11 cellular contexts compared by ENCODE assay signal in the genomic region with DNA sequence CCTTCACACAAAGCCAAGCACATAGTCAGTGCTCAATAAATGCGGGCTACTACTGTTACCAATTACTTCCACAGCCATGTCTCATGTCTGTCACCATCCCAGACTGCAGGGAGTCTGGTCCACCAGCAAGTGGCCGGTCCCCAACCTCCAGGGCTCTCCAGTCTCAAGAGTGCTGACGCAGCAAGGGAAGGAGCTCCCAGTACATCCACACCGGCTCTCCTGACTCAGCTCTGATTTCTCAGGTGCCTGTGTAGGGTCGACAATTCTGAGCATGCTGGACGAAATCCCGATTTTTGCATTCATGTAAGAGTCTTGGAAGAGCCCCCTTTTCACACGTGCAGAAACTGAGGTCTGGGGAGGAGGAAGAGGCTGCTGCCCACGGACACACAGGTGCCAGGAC. TPM values are rescaled to one million over a fixed set of nuclear protein-coding genes. Genes with fewer than 3 reads are reported as not detected.
A peak's percentile ranks its signal among the peaks of the same experiment; 100 is the strongest.
DNase-seq lines count a peak whose midpoint lies in the region; ATAC-seq, FAIRE-seq and TF ChIP-seq lines count a peak whose summit lies in the region.
"Had no signal": no experiment of that assay in that cellular context is flagged by ENCODE, and none has a peak within 500 bp of the region (broad histone marks: within the 10 kb centered on the region; RNA-seq: fewer than 3 reads in every experiment).

No MANE protein-coding gene starts in this region.

- no peak overlapping the region for H3K27ac Mint-ChIP-seq in astrocyte (ENCODE audit: unreplicated experiment)

- no peak for TF ChIP-seq RAD21 in A549 (conservative IDR thresholded peaks at IDR 0.05 in 1 of 2, IDR thresholded peaks at IDR 0.05 in 1 of 2)

- peaks cover 24% of the 10 kb centered on the region for H3K27me3 ChIP-seq in astrocyte (ENCODE audit: insufficient read depth, low read length)

- peaks cover 71% of the 10 kb centered on the region for H3K27me3 Mint-ChIP-seq in astrocyte (ENCODE audit: low read depth, unreplicated experiment)

- no peak for TF ChIP-seq EP300 in A549 (IDR thresholded peaks at IDR 0.05)

- TF ChIP-seq POLR2A in A549 (IDR thresholded peaks at IDR 0.05; ENCODE audit: low read length) (no peak), GM12892 (IDR thresholded peaks at IDR 0.05; ENCODE audit: low read depth, low read length) (no peak), erythroblast (IDR thresholded peaks at IDR 0.05; ENCODE audit: low read length) (no peak)

- H3K79me2 ChIP-seq in astrocyte (ENCODE audit: insufficient read depth, low read length), result no peaks in the 10 kb centered on the region

- no peaks in the 10 kb centered on the region for H3K9me3 Mint-ChIP-seq in astrocyte (ENCODE audit: unreplicated experiment)

- H3K4me2 ChIP-seq in A549 (peak overlapping the region; percentile 87), astrocyte (ENCODE audit: low read length) (peak overlapping the region; percentile 88)

- no peaks in the 10 kb centered on the region for H3K4me1 Mint-ChIP-seq in astrocyte (ENCODE audit: low read depth, unreplicated experiment)

- TF ChIP-seq CTCF in A549 (IDR thresholded peaks at IDR 0.05) (no peak), astrocyte (IDR thresholded peaks at IDR 0.05; ENCODE audit: insufficient read depth, low read depth, low read length) (no peak)

- peak overlapping the region; percentile 77 for H2AFZ ChIP-seq in astrocyte (ENCODE audit: low read depth, low read length)

- no peaks in the 10 kb centered on the region for H3K36me3 ChIP-seq in astrocyte (ENCODE audit: insufficient read depth, low read length)

- H3K27ac ChIP-seq in A549, result peak overlapping the region; percentile 65 to 84; a peak in 4 of 6 replicates
- no peak overlapping the region for H3K27ac ChIP-seq in astrocyte (ENCODE audit: low read depth, low read length)

- H3K4me3 ChIP-seq in A549 (peak overlapping the region; percentile 51), astrocyte (ENCODE audit: insufficient read depth, low read depth, low read length) (peak overlapping the region; percentile 44)

- intact Hi-C loops in left colon (cut with DNase I, micrococcal nuclease), result no loop called here

- FAIRE-seq in A549 (lab: Jason Lieb, UNC) (no peak), GM12892 (lab: Jason Lieb, UNC) (peak; percentile 9), astrocyte (lab: Jason Lieb, UNC) (no peak)
- FAIRE-seq: RCC 7860 had no signal

- ATAC-seq in A549 (peak; percentile 28 to 44; a peak in 4 of 6 replicates), left colon (peak; percentile 25)

- 51% methylated on average over 3 of the region's 9 CpGs for WGBS in A549 (ENCODE audit: missing lambda C conversion rate)

- H3K9me3 ChIP-seq in A549 (no peaks in the 10 kb centered on the region), astrocyte (ENCODE audit: insufficient read depth, low read depth, low read length) (no peaks in the 10 kb centered on the region)

- H4K20me1 ChIP-seq in astrocyte (ENCODE audit: insufficient read depth, low read length), result no peaks in the 10 kb centered on the region

- H3K36me3 Mint-ChIP-seq in astrocyte (ENCODE audit: low read depth, unreplicated experiment), result peaks cover 2% of the 10 kb centered on the region

- H3K4me1 ChIP-seq in A549 (0 out of 3 replicates have a peak, but pooled peaks cover 4% of the 10 kb centered on the region), astrocyte (ENCODE audit: insufficient read depth, low read length) (peaks cover 5% of the 10 kb centered on the region)

- POLR2A ChIA-PET in A549 (lab: Yijun Ruan, JAX), result interaction anchor here (0.8 kb wide), 1 partner anchor 84 kb away, joined by 3 read pairs; a partner anchor contains a TSS

- CTCF ChIA-PET in A549 (lab: Yijun Ruan, JAX), result interaction anchor here (0.6 to 3.7 kb wide), 18 partner anchors 9 to 97 kb away, joined by 3 to 40 read pairs (median 4); a partner anchor contains a TSS

- peak overlapping the region; percentile 61 for H3K4me3 Mint-ChIP-seq in astrocyte (ENCODE audit: unreplicated experiment)

- DNase-seq in A549 (ENCODE audit: low read depth in 1 of 2, low spot score in 1 of 2) (no peak), GM12892 (ENCODE audit: insufficient read length) (no peak), astrocyte (ENCODE audit: low read depth) (no peak), left colon (no peak), NCI-H2196 (lab: John Stamatoyannopoulos, UW; ENCODE audit: unreplicated experiment) (no peak), cerebellar nuclear complex (lab: John Stamatoyannopoulos, UW) (no peak), erythroblast (lab: John Stamatoyannopoulos, UW) (no peak), cortex of kidney (lab: John Stamatoyannopoulos, UW) (no peak)
- DNase-seq: midbrain had no signal

- H3K9ac ChIP-seq in astrocyte (ENCODE audit: low read length), result no peak overlapping the region

TF ChIP-seq in A549, 52 proteins besides CTCF, POLR2A, EP300 and RAD21:
- TF ChIP-seq MAFK (IDR thresholded peaks at IDR 0.05; ENCODE audit: partially characterized antibody) (peak; percentile 86), NFE2L2 (conservative IDR thresholded peaks at IDR 0.05; ENCODE audit: low read length) (no peak), ZSCAN20 (CRISPR knock-in tag; IDR thresholded peaks at IDR 0.05) (no peak), SREBF2 (IDR thresholded peaks at IDR 0.05) (no peak)

RNA-seq across cellular contexts. Expression of a gene that starts 10.3 kb away (rescaled TPM):
- polyA plus RNA-seq in A549 (2011; rRNA removed), result 0.04 and 0.06 TPM in 2 replicates
- polyA plus RNA-seq in A549 (2012; cell fraction: cytosol; rRNA removed), result 0.08 and 0.09 TPM in 2 replicates
- polyA plus RNA-seq in A549 (2012; cell fraction: nucleus; rRNA removed), result 0.06 and 0.10 TPM in 2 replicates
- 0.21 to 0.29 TPM (median 0.23 TPM) in 3 replicates for polyA plus RNA-seq in A549 (2017; fragmentation: RNase III; extraction: RNeasy Plus Mini Kit Qiagen cat#74134 plus additional on column Dnase treatment)
- 0.05 TPM in 1 of 2 replicates, not detected in the other for polyA minus RNA-seq in A549 (2011; rRNA and poly(A)+ RNA removed)
- 1.9 TPM for polyA plus RNA-seq in GM12892 (2012; ENCODE audit: missing spikeins)
- total RNA-seq in astrocyte, result 3.1 TPM in 2 replicates
- under 1 TPM; 0.12 to 0.34 TPM for total RNA-seq in left colon

RNA-seq across cellular contexts. Expression of a gene that starts 31.4 kb away (rescaled TPM):
- polyA plus RNA-seq in A549 (2011; rRNA removed), result not detected in 2 replicates
- polyA plus RNA-seq in A549 (2012; cell fraction: cytosol; rRNA removed), result not detected in 2 replicates
- polyA plus RNA-seq in A549 (2012; cell fraction: nucleus; rRNA removed), result not detected in 2 replicates
- not detected in 3 replicates for polyA plus RNA-seq in A549 (2017; fragmentation: RNase III; extraction: RNeasy Plus Mini Kit Qiagen cat#74134 plus additional on column Dnase treatment)
- polyA minus RNA-seq in A549 (2011; rRNA and poly(A)+ RNA removed), result not detected in 2 replicates
- not detected for polyA plus RNA-seq in GM12892 (2012; ENCODE audit: missing spikeins)
- not detected in 2 replicates for total RNA-seq in astrocyte
- not detected for total RNA-seq in left colon
- total RNA-seq: LHCN-M2 had no signal
